In the genomic region with DNA sequence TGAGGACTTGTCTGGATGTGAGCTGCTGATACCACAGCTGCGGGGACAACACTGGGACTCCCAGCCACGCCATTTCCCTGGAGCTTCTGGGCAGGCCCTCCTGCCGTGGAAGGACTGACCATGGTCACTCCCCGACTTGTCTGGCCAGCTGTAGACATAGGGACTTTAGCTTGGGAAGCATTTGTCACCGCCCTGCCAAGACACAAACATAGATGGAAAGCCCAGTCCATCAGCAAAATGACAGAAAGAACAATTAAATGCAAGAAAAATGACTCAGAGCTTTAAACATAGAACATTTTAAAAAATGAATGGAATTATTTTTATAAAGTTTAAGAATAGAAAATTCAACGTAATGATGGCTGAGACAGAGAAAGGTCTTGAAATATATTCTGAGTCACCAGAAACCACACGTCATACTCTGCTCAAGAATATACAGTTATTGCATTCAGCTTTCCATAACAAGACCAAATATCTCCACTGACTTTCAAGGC, we compare ENCODE assay signal across 15 cellular contexts.
DNase-seq lines count a peak whose midpoint lies in the region; ATAC-seq, FAIRE-seq and TF ChIP-seq lines count a peak whose summit lies in the region.
"Had no signal": no experiment of that assay in that cellular context is flagged by ENCODE, and none has a peak within 500 bp of the region (broad histone marks: within the 10 kb centered on the region; RNA-seq: fewer than 3 reads in every experiment).

No MANE protein-coding gene starts in this region.

- peak overlapping the region; percentile 91 for H2BK120ac ChIP-seq in IMR-90 (ENCODE audit: low read depth, low read length)

- H3K9me3 Mint-ChIP-seq in chondrocyte (ENCODE audit: low read depth), result no peaks in the 10 kb centered on the region
- no peaks in the 10 kb centered on the region for H3K9me3 Mint-ChIP-seq in stimulated activated naive B cell treated with anti-CD40 and anti-IgM and Interleukin-4, amounts not matched to agents 10 μg/mL and 1 μg/mL and 100 μg/mL, for 72 hours

- H4K20me1 ChIP-seq in IMR-90 (ENCODE audit: insufficient read depth, low read length) (peaks cover 8% of the 10 kb centered on the region; the same call in 1 of the 2 replicates), keratinocyte (ENCODE audit: control insufficient read depth, extremely low read depth, insufficient read depth, low read length) (no peaks in the 10 kb centered on the region)

- FAIRE-seq in keratinocyte (lab: Jason Lieb, UNC), result no peak
- FAIRE-seq: bronchial epithelial cell had no signal

- POLR2A ChIA-PET in IMR-90 (lab: Charles Lee; ENCODE audit: unreplicated experiment), result no interaction called here

- ATAC-seq in IMR-90 (ENCODE audit: low read depth), result peak; percentile 50
- ATAC-seq in stimulated activated naive B cell treated with anti-CD40 and anti-IgM and Interleukin-4, amounts not matched to agents 10 μg/mL and 1 μg/mL and 100 μg/mL, for 72 hours (replicated peaks), result no peak
- ATAC-seq: HCT116 had no signal

- peak overlapping the region; percentile 96 for H2BK5ac ChIP-seq in IMR-90 (ENCODE audit: low read depth, low read length, poor library complexity, severe bottlenecking)

- intact Hi-C loops in IMR-90 (cut with micrococcal nuclease), result loop anchor here (1.0 to 5.0 kb wide), 4 partner anchors 105 to 369 kb away; partner anchors contain the start of gene CBR4
- intact Hi-C loops in lower leg skin (cut with DNase I; ENCODE audit: low total_unique reads), result no loop called here

- peak overlapping the region; percentile 77 for H3K18ac ChIP-seq in IMR-90 (ENCODE audit: low read depth, low read length)

- peak overlapping the region; percentile 78 for H3K23ac ChIP-seq in IMR-90 (ENCODE audit: low read depth, low read length)

- no peak for TF ChIP-seq CTCF in IMR-90 (conservative IDR thresholded peaks at IDR 0.05; ENCODE audit: low read depth, low read length)
- no peak for TF ChIP-seq CTCF in chondrocyte (IDR thresholded peaks at IDR 0.05)
- no peak for TF ChIP-seq CTCF in keratinocyte (optimal IDR thresholded peaks at IDR 0.05 in 1 of 3, IDR thresholded peaks at IDR 0.05 in 1 of 3, conservative IDR thresholded peaks at IDR 0.05 in 1 of 3; ENCODE audit: extremely low read depth in 1 of 3, insufficient read depth in 2 of 3, low read length in 3 of 3)
- no peak for TF ChIP-seq CTCF in lower leg skin (IDR thresholded peaks at IDR 0.05)

- CTCF ChIA-PET in IMR-90 (lab: Yijun Ruan, JAX), result interaction anchor here (0.7 to 1.5 kb wide), 4 partner anchors 11 to 137 kb away, joined by 3 to 6 read pairs (median 4); partner anchors contain the start of gene CBR4

- H3K36me3 Mint-ChIP-seq in chondrocyte (ENCODE audit: low read depth), result peaks cover 28% of the 10 kb centered on the region
- no peaks in the 10 kb centered on the region for H3K36me3 Mint-ChIP-seq in stimulated activated naive B cell treated with anti-CD40 and anti-IgM and Interleukin-4, amounts not matched to agents 10 μg/mL and 1 μg/mL and 100 μg/mL, for 72 hours

- H3K27ac Mint-ChIP-seq in chondrocyte (ENCODE audit: unreplicated experiment), result peak overlapping the region; percentile 97
- no peak overlapping the region for H3K27ac Mint-ChIP-seq in stimulated activated naive B cell treated with anti-CD40 and anti-IgM and Interleukin-4, amounts not matched to agents 10 μg/mL and 1 μg/mL and 100 μg/mL, for 72 hours

- peak overlapping the region; percentile 82; the same call in 1 of the 2 replicates for H2BK20ac ChIP-seq in IMR-90 (ENCODE audit: low read depth, low read length)

- BruUV-seq in IMR-90 (replicated peaks; lab: Mats Ljungman, UMichigan), result no TSS peak

- H3K4ac ChIP-seq in IMR-90 (ENCODE audit: low read depth, low read length), result peak overlapping the region; percentile 91

- H3K9me1 ChIP-seq in IMR-90 (ENCODE audit: insufficient read depth, low read length) (peaks cover 28% of the 10 kb centered on the region), keratinocyte (ENCODE audit: control insufficient read depth, extremely low read depth, insufficient read depth, low read length) (no peaks in the 10 kb centered on the region)

- H3K79me2 ChIP-seq in keratinocyte (ENCODE audit: control insufficient read depth, insufficient read depth, low read length), result peaks cover 9% of the 10 kb centered on the region

- H2AK5ac ChIP-seq in IMR-90 (ENCODE audit: low read depth, low read length), result peak overlapping the region; percentile 94

- H3K79me1 ChIP-seq in IMR-90 (ENCODE audit: low read depth in 1 of 2, low read length in 2 of 2), result peaks cover 5 to 52% of the 10 kb centered on the region in 2 experiments

- peaks cover 21% of the 10 kb centered on the region for H3K36me3 ChIP-seq in IMR-90 (ENCODE audit: control insufficient read depth, insufficient read depth, low read length)
- H3K36me3 ChIP-seq in keratinocyte (ENCODE audit: control insufficient read depth in 2 of 2, extremely low read depth in 1 of 2, insufficient read depth in 2 of 2, low read length in 2 of 2), result peaks cover 12 to 39% of the 10 kb centered on the region in 2 experiments

- H3K9ac ChIP-seq in IMR-90 (ENCODE audit: low read depth, low read length), result no peak overlapping the region
- peak overlapping the region; percentile 22 for H3K9ac ChIP-seq in keratinocyte (ENCODE audit: control insufficient read depth, extremely low read depth, insufficient read depth, low read length)

- peaks cover 41% of the 10 kb centered on the region for H3K4me1 Mint-ChIP-seq in chondrocyte (ENCODE audit: low read depth)
- no peaks in the 10 kb centered on the region for H3K4me1 Mint-ChIP-seq in stimulated activated naive B cell treated with anti-CD40 and anti-IgM and Interleukin-4, amounts not matched to agents 10 μg/mL and 1 μg/mL and 100 μg/mL, for 72 hours

- H3K56ac ChIP-seq in IMR-90 (ENCODE audit: extremely low read depth, insufficient read depth, low read length), result no peak overlapping the region

- H3K27ac ChIP-seq in IMR-90 (ENCODE audit: insufficient read depth, low read length) (peak overlapping the region; percentile 33), keratinocyte (ENCODE audit: control insufficient read depth, insufficient read depth, low read length) (peak overlapping the region; percentile 98)

- H3K4me3 Mint-ChIP-seq in chondrocyte (ENCODE audit: unreplicated experiment), result peak overlapping the region; percentile 29
- H3K4me3 Mint-ChIP-seq in stimulated activated naive B cell treated with anti-CD40 and anti-IgM and Interleukin-4, amounts not matched to agents 10 μg/mL and 1 μg/mL and 100 μg/mL, for 72 hours, result no peak overlapping the region

- peak overlapping the region; percentile 46 for H2AFZ ChIP-seq in IMR-90 (replicated peaks; ENCODE audit: low read length, poor library complexity)
- no peak overlapping the region for H2AFZ ChIP-seq in keratinocyte (ENCODE audit: control insufficient read depth, low read length)

- 61% methylated on average over 3 of the region's 7 CpGs; no CpG with 5 or more reads in 1 of the 2 experiments for WGBS in IMR-90 (ENCODE audit: extremely low coverage in 2 of 2, insufficient read length in 1 of 2), 2 experiments
- 88 to 90% methylated on average over 7 of the region's 7 CpGs for WGBS in lower leg skin, 2 donors

- H2AK9ac ChIP-seq in IMR-90 (replicated peaks; ENCODE audit: low read depth, low read length, poor library complexity), result peak overlapping the region; percentile 51

- H3K4me3 ChIP-seq in IMR-90 (ENCODE audit: insufficient read depth, low read depth, low read length), result no peak overlapping the region
- no peak overlapping the region for H3K4me3 ChIP-seq in keratinocyte (ENCODE audit: control insufficient read depth in 2 of 3, extremely low read depth in 1 of 3, insufficient read depth in 2 of 3, low read depth in 1 of 3, low read length in 3 of 3)
- H3K4me3 ChIP-seq in lower leg skin (ENCODE audit: low read depth, poor library complexity, severe bottlenecking), result no peak overlapping the region
- H3K4me3 ChIP-seq: lung, stomach had no signal

- H3K4me1 ChIP-seq in IMR-90 (ENCODE audit: control insufficient read depth, insufficient read depth, low read length), result peaks cover 22% of the 10 kb centered on the region
- H3K4me1 ChIP-seq in keratinocyte (ENCODE audit: control insufficient read depth, extremely low read depth, insufficient read depth, low read length), result peaks cover 31% of the 10 kb centered on the region

- H3K4me2 ChIP-seq in IMR-90 (ENCODE audit: low read depth, low read length), result no peak overlapping the region
- no peak overlapping the region for H3K4me2 ChIP-seq in keratinocyte (ENCODE audit: control insufficient read depth, extremely low read depth, insufficient read depth, low read depth, low read length)

- H3K27me3 ChIP-seq in IMR-90 (ENCODE audit: control insufficient read depth, insufficient read depth, low read length), result no peaks in the 10 kb centered on the region
- H3K27me3 ChIP-seq in keratinocyte (ENCODE audit: control insufficient read depth, extremely low read depth, insufficient read depth, low read length), result no peaks in the 10 kb centered on the region
- H3K27me3 ChIP-seq: stomach had no signal

- DNase-seq in A172 (ENCODE audit: low spot score) (peak; percentile 54), IMR-90 (peak; percentile 95), chondrocyte (ENCODE audit: low spot score) (no peak), keratinocyte (ENCODE audit: low read depth, low spot score) (no peak), lower leg skin (ENCODE audit: low spot score in 2 of 2) (no peak), 8988T (no peak)
- no peak for DNase-seq in stimulated activated naive B cell treated with anti-CD40 and anti-IgM and Interleukin-4, amounts not matched to agents 10 μg/mL and 1 μg/mL and 100 μg/mL, for 72 hours
- no peak for DNase-seq in activated CD8-positive, alpha-beta memory T cell treated with anti-CD3 and anti-CD28 coated beads, Interleukin-2, amount 50 U/mL, for 4 hours
- DNase-seq: activated gamma-delta T cell, erythroblast, NCI-H2081, stomach had no signal

- in situ Hi-C loops in IMR-90 (cut with MboI; ENCODE audit: low sequenced_read_pairs), result no loop called here

- no peaks in the 10 kb centered on the region for H3K9me3 ChIP-seq in IMR-90 (ENCODE audit: control insufficient read depth, insufficient read depth, low read length)
- H3K9me3 ChIP-seq in keratinocyte (ENCODE audit: control insufficient read depth, low read depth, low read length), result no peaks in the 10 kb centered on the region
- H3K9me3 ChIP-seq: stomach had no signal

- peak overlapping the region; percentile 80 for H3K14ac ChIP-seq in IMR-90 (replicated peaks; ENCODE audit: low read depth, low read length)

- TF ChIP-seq RAD21 in IMR-90 (IDR thresholded peaks at IDR 0.05; ENCODE audit: low read length), result no peak

- peak overlapping the region; percentile 59 for H4K5ac ChIP-seq in IMR-90 (ENCODE audit: low read depth, low read length)

- TF ChIP-seq POLR2A in IMR-90 (IDR thresholded peaks at IDR 0.05; ENCODE audit: low read depth, low read length), result no peak
- TF ChIP-seq POLR2A in lower leg skin (IDR thresholded peaks at IDR 0.05), result no peak

- H4K91ac ChIP-seq in IMR-90 (ENCODE audit: insufficient read depth, low read depth, low read length), result peak overlapping the region; percentile 85

- no peaks in the 10 kb centered on the region for H3K27me3 Mint-ChIP-seq in chondrocyte (ENCODE audit: low read depth)
- H3K27me3 Mint-ChIP-seq in stimulated activated naive B cell treated with anti-CD40 and anti-IgM and Interleukin-4, amounts not matched to agents 10 μg/mL and 1 μg/mL and 100 μg/mL, for 72 hours, result no peaks in the 10 kb centered on the region

- peak overlapping the region; percentile 59 to 76 for H4K8ac ChIP-seq in IMR-90 (ENCODE audit: low read depth in 2 of 2, low read length in 2 of 2)

- dilution Hi-C loops in IMR-90 (cut with HindIII; ENCODE audit: low sequenced_read_pairs, unreplicated experiment), result no loop called here
- dilution Hi-C loops in keratinocyte (cut with MboI; ENCODE audit: extremely low pct_ligation_motif_present, low sequenced_read_pairs), result no loop called here

- H2BK15ac ChIP-seq in IMR-90 (ENCODE audit: low read depth, low read length), result peak overlapping the region; percentile 98; the same call in 2 of the 3 replicates

Comparison
In these comparisons a context has a peak if more than half of its experiments do, and no peak if none do; other contexts are left out.
1. DNase-seq: peak in A172 (single experiment) and IMR-90 (single experiment); none in chondrocyte (single experiment), keratinocyte (single experiment), stimulated activated naive B cell treated with anti-CD40 and anti-IgM and Interleukin-4, amounts not matched to agents 10 μg/mL and 1 μg/mL and 100 μg/mL, for 72 hours (single experiment), lower leg skin (0 of 2), activated CD8-positive, alpha-beta memory T cell treated with anti-CD3 and anti-CD28 coated beads, Interleukin-2, amount 50 U/mL, for 4 hours (single experiment) and 8988T (single experiment).